25 cellular contexts compared by ENCODE assay signal in the genomic region with DNA sequence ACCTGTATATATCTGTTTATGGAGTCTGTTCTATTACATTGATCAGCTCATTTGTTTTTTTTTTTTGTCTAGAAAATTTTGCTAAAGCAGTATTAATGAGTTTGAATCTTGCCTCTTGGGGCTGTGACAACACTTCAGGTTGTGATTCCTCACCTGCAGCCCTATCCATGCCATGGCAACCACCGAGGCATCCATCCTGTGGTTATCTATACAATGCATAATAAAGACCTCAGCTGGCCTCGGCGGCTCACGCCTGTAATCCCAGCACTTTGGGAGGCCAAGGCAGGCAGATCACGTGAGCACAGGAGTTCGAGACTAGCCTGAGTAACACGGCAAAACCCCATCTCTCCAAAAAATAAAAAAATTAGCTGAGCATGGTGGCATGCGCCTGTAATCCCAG. TPM values are rescaled to one million over a fixed set of nuclear protein-coding genes. Genes with fewer than 3 reads are reported as not detected.
"Had no signal": no experiment of that assay in that cellular context is flagged by ENCODE, and none has a peak within 500 bp of the region (broad histone marks: within the 10 kb centered on the region; RNA-seq: fewer than 3 reads in every experiment).

No MANE protein-coding gene starts in this region.

- ATAC-seq: HepG2, Panc1, PC-3, T-cell had no signal

- FAIRE-seq: HepG2 had no signal

- H3K27ac ChIP-seq: KMS-11, RWPE1 had no signal

- H3K9ac ChIP-seq: KMS-11, SK-N-SH had no signal

- H3K4me3 Mint-ChIP-seq: T-cell had no signal

- H3K36me3 Mint-ChIP-seq: T-cell had no signal

- H3K4me2 ChIP-seq: KMS-11, SK-N-SH had no signal

- H3K27ac Mint-ChIP-seq: T-cell had no signal

- H3K4me1 Mint-ChIP-seq: T-cell had no signal

- DNase-seq: IMR-90, Kasumi-1, MM.1S, NCI-H1092 treated with DMSO at 0.1 percent for 48 hours, NCI-H1436, NCI-H187, NCI-H2029, NCI-H2081 treated with DMSO at 0.1 percent for 48 hours, NCI-H2171, NCI-H226, NCI-H446, NCI-H510A, NCI-H524 treated with DMSO at 0.1 percent for 48 hours, NCI-H69, PC-3, SHP77, SK-N-SH, SW 1271, T-cell had no signal

- H3K9me3 Mint-ChIP-seq: T-cell had no signal

- H3K9me3 ChIP-seq: SK-N-SH had no signal

RNA-seq across cellular contexts. Expression of a gene that starts 28.1 kb away (rescaled TPM):
- total RNA-seq: HepG2, OCI-LY7, SK-MEL-5 had no signal
- polyA plus RNA-seq: HepG2 had no signal
